ENCODE assay signal across 28 cellular contexts in genomic region chr19:2344381-2344870, GRCh38. TPM values are rescaled to one million over a fixed set of nuclear protein-coding genes. Genes with fewer than 3 reads are reported as not detected.
DNase-seq lines count a peak whose midpoint lies in the region; ATAC-seq and TF ChIP-seq lines count a peak whose summit lies in the region.
"Had no signal": no experiment of that assay in that cellular context is flagged by ENCODE, and none has a peak within 500 bp of the region (broad histone marks: within the 10 kb centered on the region; RNA-seq: fewer than 3 reads in every experiment).

No MANE protein-coding gene starts in this region.

- no peaks in the 10 kb centered on the region for H3K27me3 Mint-ChIP-seq in stimulated activated naive CD8-positive, alpha-beta T cell treated with anti-CD3 and anti-CD28 coated beads, Interleukin-15, amount 100 ng/mL, for 72 hours
- H3K27me3 Mint-ChIP-seq: B cell; CD8-positive, alpha-beta memory T cell had no signal

- no peak overlapping the region for H3K27ac Mint-ChIP-seq in stimulated activated naive CD8-positive, alpha-beta T cell treated with anti-CD3 and anti-CD28 coated beads, Interleukin-15, amount 100 ng/mL, for 72 hours
- H3K27ac Mint-ChIP-seq: B cell; CD8-positive, alpha-beta memory T cell had no signal

- DNase-seq in stimulated activated naive CD8-positive, alpha-beta T cell treated with anti-CD3 and anti-CD28 coated beads, Interleukin-15, amount 100 ng/mL, for 72 hours: no peak
- no peak for DNase-seq in stimulated activated naive CD8-positive, alpha-beta T cell treated with anti-CD3 and anti-CD28 coated beads, Interleukin-15, Interleukin-2, amounts not matched to agents 100 U/mL and 50 U/mL, for 24 hours
- DNase-seq in lower lobe of right lung (peak; percentile 33), SIG-M5 (lab: John Stamatoyannopoulos, UW) (no peak), NCI-H1436 (lab: John Stamatoyannopoulos, UW) (no peak)
- DNase-seq: CD8-positive, alpha-beta memory T cell; DMS 273 treated with DMSO at 0.1 percent for 48 hours; DMS79; EL; GDM1; KG1; MG63; NCI-H1417; NCI-H1694 treated with DMSO at 0.1 percent for 48 hours; NCI-H2081; NCI-H2171; NCI-H226; NCI-H510A; NCI-H69; RPMI8226; SHP77 treated with DMSO at 0.1 percent for 48 hours had no signal

- no peak for TF ChIP-seq EP300 in Ishikawa (IDR thresholded peaks at IDR 0.05; ENCODE audit: borderline replicate concordance)

- H3K4me1 ChIP-seq in lower lobe of right lung: no peaks in the 10 kb centered on the region

- TF ChIP-seq RAD21 in Ishikawa (IDR thresholded peaks at IDR 0.05; ENCODE audit: low read depth): no peak

- no peaks in the 10 kb centered on the region for H3K9me3 Mint-ChIP-seq in stimulated activated naive CD8-positive, alpha-beta T cell treated with anti-CD3 and anti-CD28 coated beads, Interleukin-15, amount 100 ng/mL, for 72 hours
- H3K9me3 Mint-ChIP-seq: CD14-positive monocyte; CD8-positive, alpha-beta memory T cell had no signal

- no peak overlapping the region for H3K4me3 Mint-ChIP-seq in stimulated activated naive CD8-positive, alpha-beta T cell treated with anti-CD3 and anti-CD28 coated beads, Interleukin-15, amount 100 ng/mL, for 72 hours
- H3K4me3 Mint-ChIP-seq: B cell; CD14-positive monocyte; CD8-positive, alpha-beta memory T cell had no signal

- TF ChIP-seq CTCF in lower lobe of right lung (IDR thresholded peaks at IDR 0.05): no peak

- intact Hi-C loops in lower lobe of right lung (cut with DNase I): no loop called here

- H3K36me3 ChIP-seq in lower lobe of right lung: peaks cover 25% of the 10 kb centered on the region
- H3K36me3 ChIP-seq: MG63 had no signal

- no peaks in the 10 kb centered on the region for H3K27me3 ChIP-seq in lower lobe of right lung (ENCODE audit: low read depth)
- H3K27me3 ChIP-seq: MG63 had no signal

- no peak overlapping the region for H3K27ac ChIP-seq in lower lobe of right lung

- no peaks in the 10 kb centered on the region for H3K9me3 ChIP-seq in lower lobe of right lung
- H3K9me3 ChIP-seq: MG63 had no signal

- H3K4me3 ChIP-seq in lower lobe of right lung: no peak overlapping the region
- H3K4me3 ChIP-seq: GM12878, MG63 had no signal

- peak; percentile 38 for ATAC-seq in stimulated activated naive CD8-positive, alpha-beta T cell treated with anti-CD3 and anti-CD28 coated beads, Interleukin-15, amount 100 ng/mL, for 72 hours
- no peak for ATAC-seq in stimulated activated naive CD8-positive, alpha-beta T cell treated with anti-CD3 and anti-CD28 coated beads, Interleukin-15, Interleukin-2, amounts not matched to agents 100 U/mL and 50 U/mL, for 24 hours
- ATAC-seq in lower lobe of right lung: no peak
- no peak for ATAC-seq in HG03342 (IDR thresholded peaks at IDR 0.05; ENCODE audit: unreplicated experiment)
- ATAC-seq: GM12878, HepG2 had no signal

- no peaks in the 10 kb centered on the region for H3K4me1 Mint-ChIP-seq in stimulated activated naive CD8-positive, alpha-beta T cell treated with anti-CD3 and anti-CD28 coated beads, Interleukin-15, amount 100 ng/mL, for 72 hours
- H3K4me1 Mint-ChIP-seq: B cell; CD14-positive monocyte; CD8-positive, alpha-beta memory T cell had no signal

TF ChIP-seq in Ishikawa, 13 proteins besides CTCF, POLR2A, EP300 and RAD21:
- TF ChIP-seq REST (IDR thresholded peaks at IDR 0.05; ENCODE audit: low read depth): peak; percentile 60
- TF ChIP-seq YY1 (IDR thresholded peaks at IDR 0.05; ENCODE audit: low read depth): no peak
TF ChIP-seq in Ishikawa: peak in this region for 1.

RNA-seq across cellular contexts. Expression of gene TMPRSS9, which starts 15.6 kb away (rescaled TPM):
- not detected for total RNA-seq in lower lobe of right lung
- total RNA-seq: B cell; CD8-positive, alpha-beta memory T cell; GM12878; HT1080 had no signal

RNA-seq across cellular contexts. Expression of gene SPPL2B, which starts 15.9 kb away (rescaled TPM):
- 52.3 TPM for total RNA-seq in lower lobe of right lung

RNA-seq across cellular contexts. Expression of gene LSM7, which starts 16.0 kb away (rescaled TPM):
- 58.2 TPM for total RNA-seq in lower lobe of right lung

RNA-seq across cellular contexts. Expression of gene LINGO3, which starts 36.5 kb away (rescaled TPM):
- total RNA-seq in lower lobe of right lung: not detected
- total RNA-seq: HepG2, HT1080 had no signal
